7 cellular contexts compared by ENCODE assay signal in the genomic region with DNA sequence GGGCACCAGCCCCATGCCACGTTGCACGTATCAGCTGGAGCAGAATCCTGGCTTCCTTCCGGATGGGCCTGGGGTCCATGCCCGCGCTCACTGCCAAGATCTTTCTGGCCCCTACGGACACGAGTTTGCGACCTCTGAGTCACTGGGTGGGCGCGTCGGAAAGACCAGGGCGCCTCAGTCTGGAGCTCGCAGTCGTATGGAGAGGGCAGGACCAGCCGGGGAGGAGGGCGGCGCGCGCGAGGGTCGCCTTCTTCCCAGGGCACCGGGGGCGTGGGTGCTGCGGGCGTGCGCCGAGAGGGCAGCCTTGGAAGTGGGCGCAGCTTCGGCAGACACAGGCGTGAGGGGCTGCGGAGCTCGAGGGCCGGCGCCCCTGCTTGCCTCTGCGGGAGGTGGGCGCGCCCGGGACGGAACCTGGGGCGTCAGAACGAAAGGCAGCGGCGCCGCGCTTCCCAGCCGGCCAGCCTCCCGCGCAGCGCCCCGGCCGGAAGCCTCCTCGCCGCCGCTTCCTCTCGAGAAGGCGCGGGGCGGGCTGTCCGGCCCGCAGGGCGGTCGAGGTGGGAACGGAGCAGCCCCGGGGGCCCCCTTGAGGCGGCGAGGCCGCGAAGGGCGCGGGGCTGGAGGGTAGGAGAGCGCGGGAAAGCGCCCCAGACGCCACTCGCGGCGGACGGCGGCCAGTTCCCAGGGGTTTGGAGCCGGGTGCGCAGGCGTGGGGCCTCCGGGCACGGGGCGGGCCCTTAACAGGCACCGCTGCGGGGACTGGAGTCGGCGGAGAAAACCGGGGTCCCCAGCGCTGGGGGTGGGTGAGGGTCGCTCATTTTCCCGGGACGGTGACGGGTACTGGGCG. TPM values are rescaled to one million over a fixed set of nuclear protein-coding genes. Genes with fewer than 3 reads are reported as not detected.
DNase-seq lines count a peak whose midpoint lies in the region; ATAC-seq and TF ChIP-seq lines count a peak whose summit lies in the region.

Gene ARL6IP4 (plus strand): TSS at position 490 of the 844 bp plus-strand sequence. CDS start 459 bp downstream, outside the sequence.

- no peak for TF ChIP-seq CTCF in GM13977 (IDR thresholded peaks at IDR 0.05; ENCODE audit: extremely low read depth, insufficient read depth, missing control alignments)

- in situ Hi-C loops in GM13977 (cut with MboI; ENCODE audit: low pct_unique_long_range_greater_than_20kb, low sequenced_read_pairs, unreplicated experiment), result no loop called here

- ATAC-seq in HG02610 (IDR thresholded peaks at IDR 0.05; ENCODE audit: unreplicated experiment) (peak; percentile 54), left lobe of liver (peak; percentile 72)

- DNase-seq in GM13977 (ENCODE audit: low spot score), result peak; percentile 94
- DNase-seq in NCI-H2171 (lab: John Stamatoyannopoulos, UW), result peak; percentile 70
- peak; percentile 75 for DNase-seq in activated CD4-positive, alpha-beta T cell treated with anti-CD3 and anti-CD28 coated beads for 48 hours
- peak; percentile 31 for DNase-seq in dedifferentiated amniotic fluid mesenchymal stem cell (ENCODE audit: extremely low spot score)
- no peak for DNase-seq in left lobe of liver (ENCODE audit: low spot score)
- peak; percentile 70 for DNase-seq in stimulated activated CD4-positive, alpha-beta T cell treated with anti-CD3 and anti-CD28 coated beads, Interleukin-4, amount 100 ng/mL, for 1 hour

RNA-seq across cellular contexts. Expression of gene ARL6IP4, which starts in this region (rescaled TPM):
- total RNA-seq in left lobe of liver, result 122 TPM
